Comparison of ENCODE assay signal across 15 cellular contexts in genomic region chr6:2745246-2745645, GRCh38. TPM values are rescaled to one million over a fixed set of nuclear protein-coding genes. Genes with fewer than 3 reads are reported as not detected.
DNase-seq lines count a peak whose midpoint lies in the region; ATAC-seq, FAIRE-seq and TF ChIP-seq lines count a peak whose summit lies in the region.
"Had no signal": no experiment of that assay in that cellular context is flagged by ENCODE, and none has a peak within 500 bp of the region (broad histone marks: within the 10 kb centered on the region; RNA-seq: fewer than 3 reads in every experiment).

No MANE protein-coding gene starts in this region.

- H3K4me2 ChIP-seq in K562 (ENCODE audit: insufficient read depth, low read length), result no peak overlapping the region
- H3K4me2 ChIP-seq: A549 had no signal

- H3K27ac ChIP-seq in K562 (ENCODE audit: extremely low read depth, low read depth, low read length) (no peak overlapping the region), psoas muscle (peak overlapping the region; percentile 68), stomach (no peak overlapping the region)
- H3K27ac ChIP-seq: A549, HL-60 had no signal

- H2AFZ ChIP-seq in K562 (ENCODE audit: low read depth, low read length), result 0 out of 2 replicates have a peak overlapping the region, but pooled peaks have one; percentile 10

- in situ Hi-C loops in K562 (cut with MboI), result no loop called here

- H3K36me3 Mint-ChIP-seq in activated T-cell treated with anti-CD3 and anti-CD28 coated beads, Interleukin-2, amount 50 U/mL, for 4 hours (ENCODE audit: insufficient read depth), result no peaks in the 10 kb centered on the region
- H3K36me3 Mint-ChIP-seq: CD8-positive, alpha-beta T cell had no signal

- TF ChIP-seq CTCF in NB4 (IDR thresholded peaks at IDR 0.05; ENCODE audit: low read depth, low read length) (no peak), K562 (IDR thresholded peaks at IDR 0.05 in 2 of 3, conservative IDR thresholded peaks at IDR 0.05 in 1 of 3; ENCODE audit: insufficient read depth in 2 of 3, low read depth in 1 of 3, low read length in 3 of 3) (no peak), psoas muscle (IDR thresholded peaks at IDR 0.05) (no peak), stomach (IDR thresholded peaks at IDR 0.05) (no peak)

- TF ChIP-seq EP300 in K562 (IDR thresholded peaks at IDR 0.05; ENCODE audit: low read length), result no peak
- no peak for TF ChIP-seq EP300 in stomach (IDR thresholded peaks at IDR 0.05)

- no peaks in the 10 kb centered on the region for H3K27me3 Mint-ChIP-seq in activated T-cell treated with anti-CD3 and anti-CD28 coated beads, Interleukin-2, amount 50 U/mL, for 4 hours (ENCODE audit: low read depth)

- intact Hi-C loops in K562 (cut with micrococcal nuclease), result no loop called here
- intact Hi-C loops in psoas muscle (cut with DNase I), result loop anchor here (10.0 kb wide), 1 partner anchor 1140 kb away; the partner anchor contains the start of gene FOXC1 (in 2 of the 2)
- intact Hi-C loops in stomach (cut with DNase I; ENCODE audit: low total_unique reads), result no loop called here

- no peaks in the 10 kb centered on the region for H3K4me1 Mint-ChIP-seq in activated T-cell treated with anti-CD3 and anti-CD28 coated beads, Interleukin-2, amount 50 U/mL, for 4 hours (ENCODE audit: low read depth)

- H3K9ac ChIP-seq in K562 (ENCODE audit: insufficient read depth in 1 of 2, low read depth in 2 of 2, low read length in 2 of 2), result no peak overlapping the region

- H3K36me3 ChIP-seq in K562 (ENCODE audit: control insufficient read depth, insufficient read depth, low read length), result no peaks in the 10 kb centered on the region
- H3K36me3 ChIP-seq in psoas muscle (ENCODE audit: insufficient read depth in 1 of 2, low read depth in 1 of 2), result no peaks in the 10 kb centered on the region
- H3K36me3 ChIP-seq in stomach, result no peaks in the 10 kb centered on the region

- peak; percentile 46 for FAIRE-seq in G401.6 (lab: Jason Lieb, UNC)
- no peak for FAIRE-seq in K562 (lab: Jason Lieb, UNC)
- FAIRE-seq: A549 had no signal

- H3K9me1 ChIP-seq in K562 (ENCODE audit: control insufficient read depth, insufficient read depth, low read length), result no peaks in the 10 kb centered on the region

- POLR2A ChIA-PET in K562 (lab: Yijun Ruan, JAX), result interaction anchor here (1.5 to 2.7 kb wide), 2 partner anchors 11 to 12 kb away, joined by 4 to 8 read pairs; no protein-coding TSS in a partner anchor

- DNase-seq in NB4 (ENCODE audit: low read depth) (peak; percentile 57), K562 (ENCODE audit: extremely low read depth in 1 of 4, low spot score in 3 of 4) (no peak), psoas muscle (no peak), stomach (no peak)
- no peak for DNase-seq in activated T-cell treated with anti-CD3 and anti-CD28 coated beads, Interleukin-2, amount 50 U/mL, for 4 hours
- DNase-seq: CD8-positive, alpha-beta T cell; COR-L47; DND-41; GF-D8; HCEC 1CT had no signal

- TF ChIP-seq POLR2A in NB4 (IDR thresholded peaks at IDR 0.05; ENCODE audit: extremely low read depth, insufficient read length), result no peak
- TF ChIP-seq POLR2A in K562 (conservative IDR thresholded peaks at IDR 0.05), result no peak
- no peak for TF ChIP-seq POLR2A in stomach (IDR thresholded peaks at IDR 0.05)

- H3K79me2 ChIP-seq in K562 (ENCODE audit: control insufficient read depth, insufficient read depth, low read length), result no peaks in the 10 kb centered on the region

- H3K4me1 ChIP-seq in K562 (replicated peaks in 1 of 2; ENCODE audit: control insufficient read depth in 2 of 2, insufficient read depth in 2 of 2, low read length in 2 of 2) (peaks cover 5 to 7% of the 10 kb centered on the region in 2 experiments; a peak in 4 of 5 replicates), psoas muscle (peaks cover 62% of the 10 kb centered on the region), stomach (peaks cover 7 to 20% (median 12%) of the 10 kb centered on the region in 4 donors)
- H3K4me1 ChIP-seq: A549 had no signal

- H3K27me3 ChIP-seq in K562 (ENCODE audit: control insufficient read depth in 2 of 2, insufficient read depth in 2 of 2, low read length in 2 of 2), result no peaks in the 10 kb centered on the region
- H3K27me3 ChIP-seq in psoas muscle (ENCODE audit: insufficient read depth in 3 of 3, low read length in 2 of 3), result no peaks in the 10 kb centered on the region
- H3K27me3 ChIP-seq in stomach, result no peaks in the 10 kb centered on the region

- H3K9me3 Mint-ChIP-seq in activated T-cell treated with anti-CD3 and anti-CD28 coated beads, Interleukin-2, amount 50 U/mL, for 4 hours, result no peaks in the 10 kb centered on the region
- H3K9me3 Mint-ChIP-seq: CD14-positive monocyte; CD8-positive, alpha-beta T cell had no signal

- CTCF ChIA-PET in K562 (lab: Yijun Ruan, JAX; ENCODE audit: low intra/inter-chr PET ratio), result no interaction called here

- no TSS peak for BruUV-seq in K562 (replicated peaks; lab: Mats Ljungman, UMichigan)

- no peak overlapping the region for H3K4me3 ChIP-seq in NB4 (ENCODE audit: low read depth, low read length)
- H3K4me3 ChIP-seq in K562, result no peak overlapping the region
- peak overlapping the region; percentile 58 for H3K4me3 ChIP-seq in psoas muscle
- no peak overlapping the region for H3K4me3 ChIP-seq in stomach
- H3K4me3 ChIP-seq: A549 had no signal

- H3K4me3 Mint-ChIP-seq in activated T-cell treated with anti-CD3 and anti-CD28 coated beads, Interleukin-2, amount 50 U/mL, for 4 hours, result no peak overlapping the region
- H3K4me3 Mint-ChIP-seq: CD14-positive monocyte; CD8-positive, alpha-beta T cell had no signal

- no peak for TF ChIP-seq RAD21 in K562 (CRISPR knock-in tag; conservative IDR thresholded peaks at IDR 0.05 in 1 of 2, IDR thresholded peaks at IDR 0.05 in 1 of 2)

- H4K20me1 ChIP-seq in K562 (replicated peaks; ENCODE audit: control insufficient read depth, insufficient read depth, low read length), result no peaks in the 10 kb centered on the region

- H3K9me3 ChIP-seq in K562 (replicated peaks; ENCODE audit: control insufficient read depth, insufficient read depth, low read depth, low read length), result no peaks in the 10 kb centered on the region
- H3K9me3 ChIP-seq in psoas muscle, result no peaks in the 10 kb centered on the region
- H3K9me3 ChIP-seq in stomach, result no peaks in the 10 kb centered on the region
- H3K9me3 ChIP-seq: A549 had no signal

- WGBS in K562 (ENCODE audit: insufficient coverage, low coverage, missing lambda C conversion rate), result 40% methylated on average over 4 of the region's 4 CpGs
- 40 to 81% (median 41%) methylated on average over 4 of the region's 4 CpGs for WGBS in psoas muscle, 3 donors
- 90 to 93% (median 92%) methylated on average over 4 of the region's 4 CpGs for WGBS in stomach, 5 donors

- ATAC-seq in K562 (no peak), psoas muscle (no peak), GM21825 (IDR thresholded peaks at IDR 0.05; ENCODE audit: unreplicated experiment) (no peak)
- ATAC-seq in activated T-cell treated with anti-CD3 and anti-CD28 coated beads, Interleukin-2, amount 50 U/mL, for 4 hours, result no peak
- ATAC-seq: A549; CD8-positive, alpha-beta T cell had no signal

RNA-seq across cellular contexts. Expression of gene MYLK4, which starts 5.5 kb away (rescaled TPM):
- 0.07 and 0.16 TPM in 2 replicates for total RNA-seq in K562 (2011; cell fraction: chromatin; rRNA removed; ENCODE audit: low replicate concordance)
- total RNA-seq in K562 (2011; cell fraction: nucleolus; rRNA removed), result under 0.01 TPM in 1 of 2 replicates, not detected in the other
- total RNA-seq in K562 (2011; cell fraction: nucleoplasm; rRNA removed), result 0.07 TPM in 1 of 2 replicates, not detected in the other
- total RNA-seq in K562 (2014; rRNA removed), result 0.04 and 0.09 TPM in 2 replicates
- 0.04 and 0.06 TPM in 2 replicates for total RNA-seq in K562 (2014; rRNA removed; fragmentation: Illumina TruSeq; extraction: Trizol)
- 0.07 and 0.15 TPM in 2 replicates for total RNA-seq in K562 (2015; rRNA removed; fragmentation: Illumina TruSeq; extraction: Trizol)
- total RNA-seq in K562 (2021), result 0.02 and 0.07 TPM in 2 replicates
- polyA plus RNA-seq in K562 (2011; rRNA removed), result 0.03 and 0.09 TPM in 2 replicates
- 0.01 and 0.09 TPM in 2 replicates for polyA plus RNA-seq in K562 (2011; cell fraction: cytosol; rRNA removed)
- polyA plus RNA-seq in K562 (2011; cell fraction: nucleus; rRNA removed), result 0.30 and 0.67 TPM in 2 replicates
- polyA plus RNA-seq in K562 (2012), result 0.07 and 0.25 TPM in 2 replicates
- polyA plus RNA-seq in K562 (2014; fragmentation: Illumina TruSeq; extraction: Trizol), result 0.03 and 0.06 TPM in 2 replicates
- polyA plus RNA-seq in K562 (2014; fragmentation: Nextera tagmentation; extraction: Ambion mirVana), result under 1 TPM; 0.01 to 0.03 TPM
- polyA plus RNA-seq in K562 (2014; rRNA removed), result 0.15 and 0.30 TPM in 2 replicates
- 0.09 TPM in 1 of 2 replicates, not detected in the other for polyA minus RNA-seq in K562 (2011; rRNA and poly(A)+ RNA removed)
- polyA minus RNA-seq in K562 (2011; cell fraction: cytosol; rRNA and poly(A)+ RNA removed), result not detected in 2 replicates
- under 0.01 and 0.22 TPM in 2 replicates for polyA minus RNA-seq in K562 (2011; cell fraction: nucleus; rRNA and poly(A)+ RNA removed)
- 10 to 100 TPM in 1 of 4 donors, 1 to 10 TPM in 3; 1.2 to 23.4 (median 2.2) TPM for total RNA-seq in psoas muscle
- polyA plus RNA-seq in psoas muscle, result 100 to 1,000 TPM in 1 of 3 donors, 10 to 100 TPM in 1, under 1 TPM in 1; 0.09 to 143 (median 30.0) TPM
- under 1 TPM; 0.08 to 0.18 (median 0.11) TPM for total RNA-seq in activated T-cell treated with anti-CD3 and anti-CD28 coated beads, Interleukin-2, amount 50 U/mL, for 4 hours
- 1 to 10 TPM in 1 of 5 donors, under 1 TPM in 1, not detected in 3; 0.87 to 1.3 TPM for total RNA-seq in stomach
- under 1 TPM; 0.12 to 0.43 (median 0.15) TPM for polyA plus RNA-seq in stomach

RNA-seq across cellular contexts. Expression of gene WRNIP1, which starts 19.9 kb away (rescaled TPM):
- 22.1 and 23.9 TPM in 2 replicates for total RNA-seq in K562 (2011; cell fraction: chromatin; rRNA removed; ENCODE audit: low replicate concordance)
- 25.7 and 28.6 TPM in 2 replicates for total RNA-seq in K562 (2011; cell fraction: nucleolus; rRNA removed)
- total RNA-seq in K562 (2011; cell fraction: nucleoplasm; rRNA removed), result 23.4 and 25.1 TPM in 2 replicates
- total RNA-seq in K562 (2014; rRNA removed) (57.6 and 66.2 TPM in 2 replicates), K562 (2014; rRNA removed; fragmentation: Illumina TruSeq; extraction: Trizol) (35.8 and 41.6 TPM in 2 replicates), K562 (2015; rRNA removed; fragmentation: Illumina TruSeq; extraction: Trizol) (57.9 and 59.8 TPM in 2 replicates), K562 (2021) (43.6 and 48.6 TPM in 2 replicates), psoas muscle (10 to 100 TPM; 26.5 to 53.3 (median 41.3) TPM), stomach (100 to 1,000 TPM in 1 of 5 donors, 10 to 100 TPM in 4; 29.7 to 196 (median 39.7) TPM)
- polyA plus RNA-seq in K562 (2011; rRNA removed) (38.9 and 44.1 TPM in 2 replicates), K562 (2014; fragmentation: Illumina TruSeq; extraction: Trizol) (52.1 and 63.6 TPM in 2 replicates), K562 (2014; fragmentation: Nextera tagmentation; extraction: Ambion mirVana) (10 to 100 TPM; 13.2 to 15.9 TPM), K562 (2014; rRNA removed) (58.3 and 59.8 TPM in 2 replicates), psoas muscle (10 to 100 TPM; 38.0 to 73.9 (median 56.4) TPM), stomach (10 to 100 TPM; 32.2 to 51.4 (median 37.3) TPM)
- polyA plus RNA-seq in K562 (2011; cell fraction: cytosol; rRNA removed), result 48.7 and 64.2 TPM in 2 replicates
- 70.8 and 98.6 TPM in 2 replicates for polyA plus RNA-seq in K562 (2011; cell fraction: nucleus; rRNA removed)
- 48.5 and 50.6 TPM in 2 replicates for polyA plus RNA-seq in K562 (2012)
- polyA minus RNA-seq in K562 (2011; rRNA and poly(A)+ RNA removed), result 32.3 and 38.6 TPM in 2 replicates
- 23.3 and 23.9 TPM in 2 replicates for polyA minus RNA-seq in K562 (2011; cell fraction: cytosol; rRNA and poly(A)+ RNA removed)
- 36.5 and 48.5 TPM in 2 replicates for polyA minus RNA-seq in K562 (2011; cell fraction: nucleus; rRNA and poly(A)+ RNA removed)
- total RNA-seq in activated T-cell treated with anti-CD3 and anti-CD28 coated beads, Interleukin-2, amount 50 U/mL, for 4 hours, result 10 to 100 TPM; 44.1 to 52.1 (median 49.0) TPM

Comparison
In these comparisons a context has a peak if more than half of its experiments do, and no peak if none do; other contexts are left out.
1. intact Hi-C loops: an anchor here in psoas muscle (10.0 kb wide); none called in K562 and stomach.